ENCODE assay signal across 15 cellular contexts in the genomic region with DNA sequence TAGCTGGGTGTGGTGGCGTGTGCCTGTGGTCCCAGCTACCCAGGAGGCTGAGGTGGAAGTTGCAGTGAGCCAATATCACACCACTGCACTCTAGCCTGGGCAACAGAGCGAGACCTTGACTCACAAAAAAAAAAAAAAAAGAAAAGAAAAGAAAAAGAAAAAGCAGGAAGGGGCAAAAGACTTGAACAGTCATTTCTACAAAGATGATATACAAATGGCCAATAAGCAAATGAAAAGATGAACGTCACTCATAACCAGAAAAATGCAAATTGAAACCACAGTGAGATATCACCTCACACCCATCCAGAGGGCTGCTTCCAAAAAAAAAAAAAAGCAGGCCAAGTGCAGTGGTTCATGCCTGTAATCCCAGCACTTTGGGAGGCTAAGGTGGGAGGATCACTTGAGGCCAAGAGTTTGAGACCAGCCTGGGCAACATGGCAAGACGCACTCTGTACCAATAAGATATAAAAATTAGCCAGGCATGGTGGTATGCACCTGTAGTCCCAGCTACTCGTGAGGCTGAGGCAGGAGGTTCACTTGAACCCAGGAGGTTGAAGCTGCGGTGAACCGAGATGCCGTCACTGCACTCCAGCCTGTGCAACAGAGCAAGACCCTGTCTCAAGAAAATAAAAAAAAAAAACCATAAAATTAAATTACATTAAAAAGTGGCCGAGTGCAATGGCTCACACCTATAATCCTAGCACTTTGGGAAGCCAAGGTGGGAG. TPM values are rescaled to one million over a fixed set of nuclear protein-coding genes. Genes with fewer than 3 reads are reported as not detected.
A peak's percentile ranks its signal among the peaks of the same experiment; 100 is the strongest.
DNase-seq lines count a peak whose midpoint lies in the region; ATAC-seq and FAIRE-seq lines count a peak whose summit lies in the region.
"Had no signal": no experiment of that assay in that cellular context is flagged by ENCODE, and none has a peak within 500 bp of the region (broad histone marks: within the 10 kb centered on the region; RNA-seq: fewer than 3 reads in every experiment).

No MANE protein-coding gene starts in this region.

- H3K27ac Mint-ChIP-seq in natural killer cell treated with Interleukin-12 subunit alpha and Interleukin-12 subunit beta and Interleukin-15 and Interleukin-18, amount 100 ng/mL, for 72 hours = peak overlapping the region in 1 of 2 donors; percentile 16
- H3K27ac Mint-ChIP-seq: CD4-positive, alpha-beta memory T cell had no signal

- H3K4me1 Mint-ChIP-seq in natural killer cell treated with Interleukin-12 subunit alpha and Interleukin-12 subunit beta and Interleukin-15 and Interleukin-18, amount 100 ng/mL, for 72 hours (ENCODE audit: low read depth in 2 of 2) = peaks cover 9 to 20% of the 10 kb centered on the region in 2 donors

- H3K4me3 Mint-ChIP-seq in natural killer cell treated with Interleukin-12 subunit alpha and Interleukin-12 subunit beta and Interleukin-15 and Interleukin-18, amount 100 ng/mL, for 72 hours = peak overlapping the region; percentile 12
- H3K4me3 Mint-ChIP-seq: CD4-positive, alpha-beta memory T cell had no signal

- peak; percentile 27 to 36 for ATAC-seq in activated CD4-positive, CD25-positive, alpha-beta regulatory T cell treated with anti-CD3 and anti-CD28 coated beads, Interleukin-2, amount 50 U/mL, for 24 hours
- peak; percentile 55 for ATAC-seq in GM21447 (IDR thresholded peaks at IDR 0.05; ENCODE audit: unreplicated experiment)
- ATAC-seq in HG03175 (IDR thresholded peaks at IDR 0.05; ENCODE audit: unreplicated experiment) = peak; percentile 85
- ATAC-seq in natural killer cell treated with Interleukin-12 subunit alpha and Interleukin-12 subunit beta and Interleukin-15 and Interleukin-18, amount 100 ng/mL, for 72 hours = peak; percentile 76 to 86
- ATAC-seq: body of pancreas, Panc1 had no signal

- H3K27me3 Mint-ChIP-seq in natural killer cell treated with Interleukin-12 subunit alpha and Interleukin-12 subunit beta and Interleukin-15 and Interleukin-18, amount 100 ng/mL, for 72 hours = peaks cover 0 to 17% of the 10 kb centered on the region in 2 donors
- H3K27me3 Mint-ChIP-seq: CD4-positive, alpha-beta memory T cell had no signal

- DNase-seq in activated CD4-positive, CD25-positive, alpha-beta regulatory T cell treated with anti-CD3 and anti-CD28 coated beads, Interleukin-2, amount 50 U/mL, for 72 hours = no peak
- no peak for DNase-seq in natural killer cell treated with Interleukin-12 subunit alpha and Interleukin-12 subunit beta and Interleukin-15 and Interleukin-18, amount 100 ng/mL, for 72 hours (ENCODE audit: low spot score)
- DNase-seq in urothelium cell line (ENCODE audit: low spot score) = no peak
- DNase-seq in glomerular visceral epithelial cell (ENCODE audit: extremely low spot score) = no peak
- no peak for DNase-seq in NCI-H446 treated with DMSO at 0.1 percent for 48 hours (lab: John Stamatoyannopoulos, UW)
- DNase-seq: activated effector memory CD4-positive, alpha-beta T cell treated with anti-CD3 and anti-CD28 coated beads, Interleukin-2, amount 50 U/mL, for 16 hours; body of pancreas; CD4-positive, alpha-beta memory T cell; effector CD4-positive, alpha-beta T cell; mesendoderm had no signal

- H3K36me3 Mint-ChIP-seq in natural killer cell treated with Interleukin-12 subunit alpha and Interleukin-12 subunit beta and Interleukin-15 and Interleukin-18, amount 100 ng/mL, for 72 hours = no peaks in the 10 kb centered on the region
- H3K36me3 Mint-ChIP-seq: CD4-positive, alpha-beta memory T cell had no signal

- H3K9me3 Mint-ChIP-seq in natural killer cell treated with Interleukin-12 subunit alpha and Interleukin-12 subunit beta and Interleukin-15 and Interleukin-18, amount 100 ng/mL, for 72 hours = no peaks in the 10 kb centered on the region
- H3K9me3 Mint-ChIP-seq: CD4-positive, alpha-beta memory T cell had no signal

- no peak for FAIRE-seq in urothelium cell line (lab: Jason Lieb, UNC)
- FAIRE-seq: G401.6 had no signal

RNA-seq across cellular contexts. Expression of gene UBC, which starts 20.5 kb away (rescaled TPM):
- total RNA-seq in natural killer cell treated with Interleukin-12 subunit alpha and Interleukin-12 subunit beta and Interleukin-15 and Interleukin-18, amount 100 ng/mL, for 72 hours = 1,000 to 10,000 TPM in 1 of 2 donors, 100 to 1,000 TPM in 1; 691 to 1,324 TPM

RNA-seq across cellular contexts. Expression of gene SCARB1, which starts 30.3 kb away (rescaled TPM):
- 10 to 100 TPM in 1 of 2 donors, 1 to 10 TPM in 1; 10.0 to 45.6 TPM for total RNA-seq in natural killer cell treated with Interleukin-12 subunit alpha and Interleukin-12 subunit beta and Interleukin-15 and Interleukin-18, amount 100 ng/mL, for 72 hours

Comparison
In these comparisons a context has a peak if more than half of its experiments do, and no peak if none do; other contexts are left out.
1. ATAC-seq: peak in every context shown above with its lines; median percentile 85 in HG03175; 81 in natural killer cell treated with Interleukin-12 subunit alpha and Interleukin-12 subunit beta and Interleukin-15 and Interleukin-18, amount 100 ng/mL, for 72 hours; 55 in GM21447; 32 in activated CD4-positive, CD25-positive, alpha-beta regulatory T cell treated with anti-CD3 and anti-CD28 coated beads, Interleukin-2, amount 50 U/mL, for 24 hours.